In genomic region chr11:68146704-68147474, GRCh38 we compare ENCODE assay signal across 9 cellular contexts. TPM values are rescaled to one million over a fixed set of nuclear protein-coding genes. Genes with fewer than 3 reads are reported as not detected.
DNase-seq lines count a peak whose midpoint lies in the region; ATAC-seq lines count a peak whose summit lies in the region.
"Had no signal": no experiment of that assay in that cellular context is flagged by ENCODE, and none has a peak within 500 bp of the region (broad histone marks: within the 10 kb centered on the region; RNA-seq: fewer than 3 reads in every experiment).

No MANE protein-coding gene starts in this region.

- H3K4me1 ChIP-seq in effector memory CD4-positive, alpha-beta T cell (ENCODE audit: control insufficient read depth, insufficient read depth, low read length, poor library complexity, severe bottlenecking), result peaks cover 5% of the 10 kb centered on the region

- H3K4me3 ChIP-seq in effector memory CD4-positive, alpha-beta T cell (ENCODE audit: insufficient read depth, low read depth, low read length, poor library complexity, severe bottlenecking), result no peak overlapping the region
- H3K4me3 ChIP-seq: SJSA1 had no signal

- no peaks in the 10 kb centered on the region for H3K36me3 ChIP-seq in effector memory CD4-positive, alpha-beta T cell (ENCODE audit: control insufficient read depth, insufficient read depth, low read length)
- H3K36me3 ChIP-seq: SJSA1 had no signal

- peak; percentile 51 for ATAC-seq in Right ventricle myocardium inferior
- no peak for ATAC-seq in GM19324 (IDR thresholded peaks at IDR 0.05; ENCODE audit: low FRiP score, unreplicated experiment)

- H3K9me3 ChIP-seq in effector memory CD4-positive, alpha-beta T cell (ENCODE audit: control insufficient read depth, low read length), result no peaks in the 10 kb centered on the region
- H3K9me3 ChIP-seq: SJSA1 had no signal

- intact Hi-C loops in Right ventricle myocardium inferior (cut with DNase I) (loop anchor here (2.0 kb wide), 1 partner anchor 18 kb away; no protein-coding TSS in a partner anchor), cardiac septum (cut with DNase I) (no loop called here)

- no peak overlapping the region for H3K27ac ChIP-seq in effector memory CD4-positive, alpha-beta T cell (ENCODE audit: insufficient read depth, low read length, poor library complexity, severe bottlenecking)
- H3K27ac ChIP-seq: SJSA1 had no signal

- no peaks in the 10 kb centered on the region for H3K27me3 ChIP-seq in effector memory CD4-positive, alpha-beta T cell (replicated peaks; ENCODE audit: control insufficient read depth, insufficient read depth, low read length, poor library complexity, severe bottlenecking)
- H3K27me3 ChIP-seq: SJSA1 had no signal

- DNase-seq in Right ventricle myocardium inferior (ENCODE audit: missing footprints) (no peak), cardiac septum (ENCODE audit: low spot score) (no peak), SHP77 treated with DMSO at 0.1 percent for 48 hours (lab: John Stamatoyannopoulos, UW) (peak; percentile 80), iPS-NIHi11 (ENCODE audit: low spot score) (peak; percentile 59), T-helper 2 cell (no peak), NCI-H226 (no peak)
- no peak for DNase-seq in effector memory CD4-positive, alpha-beta T cell

RNA-seq across cellular contexts. Expression of gene CHKA, which starts 25.7 kb away (rescaled TPM):
- total RNA-seq in Right ventricle myocardium inferior (7.6 TPM), cardiac septum (10.2 TPM)

Comparison
In these comparisons a context has a peak if more than half of its experiments do, and no peak if none do; other contexts are left out.
1. DNase-seq: peak in SHP77 treated with DMSO at 0.1 percent for 48 hours (single experiment) and iPS-NIHi11 (single experiment); none in Right ventricle myocardium inferior (single experiment), cardiac septum (single experiment), T-helper 2 cell (0 of 5), effector memory CD4-positive, alpha-beta T cell (0 of 3) and NCI-H226 (single experiment).